ENCODE assay signal across 24 cellular contexts in the genomic region with DNA sequence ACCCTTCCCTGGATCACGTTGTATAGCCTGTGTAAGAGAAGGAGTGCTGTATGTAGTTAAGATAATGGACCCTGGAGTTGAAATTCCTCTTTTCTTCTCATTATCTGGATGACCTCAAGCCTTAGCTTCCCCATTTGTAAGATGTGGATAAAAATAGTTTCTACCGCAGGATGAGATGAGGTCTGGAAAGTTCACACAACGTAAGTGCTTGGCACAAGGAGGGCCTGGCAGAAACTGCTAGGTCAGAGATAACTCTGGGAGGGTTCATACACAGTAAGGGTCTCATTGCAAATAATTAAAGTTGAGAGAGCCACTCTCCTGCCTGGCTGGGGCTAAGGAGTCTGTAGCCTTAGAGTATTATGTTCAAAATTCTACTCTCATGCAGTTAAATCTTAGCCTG.
"Had no signal": no experiment of that assay in that cellular context is flagged by ENCODE, and none has a peak within 500 bp of the region (broad histone marks: within the 10 kb centered on the region; RNA-seq: fewer than 3 reads in every experiment).

No MANE protein-coding gene starts in this region.

- H3K36me3 ChIP-seq: sigmoid colon, vagina had no signal

- H3K4me3 Mint-ChIP-seq: activated naive CD4-positive, alpha-beta T cell treated with anti-CD3 and anti-CD28 coated beads, Interleukin-2, amount 50 U/mL, for 24 hours; dendritic cell treated with granulocyte-macrophage colony-stimulating factor and Interleukin-4, amounts not matched to agents 40 ng/mL and 50 ng/mL, for 4 days; immature natural killer cell; naive thymus-derived CD4-positive, alpha-beta T cell; neural crest cell; stimulated activated naive B cell treated with anti-CD40 and anti-IgM and Interleukin-4, amounts not matched to agents 10 μg/mL and 1 μg/mL and 100 μg/mL, for 72 hours; type B pancreatic cell had no signal

- H3K27ac ChIP-seq: body of pancreas, foreskin keratinocyte, hepatocyte, sigmoid colon, vagina had no signal

- H3K4me3 ChIP-seq: body of pancreas, hepatocyte, sigmoid colon, vagina had no signal

- H3K36me3 Mint-ChIP-seq: activated naive CD4-positive, alpha-beta T cell treated with anti-CD3 and anti-CD28 coated beads, Interleukin-2, amount 50 U/mL, for 24 hours; immature natural killer cell; stimulated activated naive B cell treated with anti-CD40 and anti-IgM and Interleukin-4, amounts not matched to agents 10 μg/mL and 1 μg/mL and 100 μg/mL, for 72 hours; type B pancreatic cell had no signal

- H3K4me1 ChIP-seq: body of pancreas, foreskin keratinocyte, sigmoid colon, vagina had no signal

- H3K9me3 ChIP-seq: body of pancreas, sigmoid colon, vagina had no signal

- DNase-seq: activated CD4-positive, alpha-beta T cell treated with anti-CD3 and anti-CD28 coated beads for 1 hour; activated CD4-positive, alpha-beta T cell treated with anti-CD3 and anti-CD28 coated beads, Interleukin-2, amount 50 U/mL, for 1 hour; activated gamma-delta T cell treated with Interleukin-2 at 50 U/mL for 16 hours; activated T-cell treated with anti-CD3 and anti-CD28 coated beads, Interleukin-2, amount 50 U/mL, for 1 hour; anterior cingulate cortex; body of pancreas; caudate nucleus; effector CD4-positive, alpha-beta T cell; foreskin keratinocyte; immature natural killer cell; naive thymus-derived CD4-positive, alpha-beta T cell; occipital lobe; posterior cingulate gyrus; sigmoid colon; stimulated activated CD4-positive, alpha-beta T cell treated with anti-CD3 and anti-CD28 coated beads, Interleukin-2, amount 100 ng/mL, for 48 hours; stimulated activated CD8-positive, alpha-beta memory T cell treated with anti-CD3 and anti-CD28 coated beads, Interleukin-4, amount 100 ng/mL, for 48 hours; stimulated activated naive B cell treated with anti-CD40 and anti-IgM and Interleukin-4, amounts not matched to agents 10 μg/mL and 1 μg/mL and 100 μg/mL, for 72 hours had no signal

- ATAC-seq: body of pancreas; foreskin keratinocyte; left lobe of liver; naive thymus-derived CD4-positive, alpha-beta T cell; stimulated activated naive B cell treated with anti-CD40 and anti-IgM and Interleukin-4, amounts not matched to agents 10 μg/mL and 1 μg/mL and 100 μg/mL, for 72 hours had no signal

- H3K4me1 Mint-ChIP-seq: activated naive CD4-positive, alpha-beta T cell treated with anti-CD3 and anti-CD28 coated beads, Interleukin-2, amount 50 U/mL, for 24 hours; immature natural killer cell; naive thymus-derived CD4-positive, alpha-beta T cell; stimulated activated naive B cell treated with anti-CD40 and anti-IgM and Interleukin-4, amounts not matched to agents 10 μg/mL and 1 μg/mL and 100 μg/mL, for 72 hours had no signal

- H3K27me3 ChIP-seq: body of pancreas, foreskin keratinocyte, hepatocyte, sigmoid colon, vagina had no signal

- H3K27ac Mint-ChIP-seq: activated naive CD4-positive, alpha-beta T cell treated with anti-CD3 and anti-CD28 coated beads, Interleukin-2, amount 50 U/mL, for 24 hours; dendritic cell treated with granulocyte-macrophage colony-stimulating factor and Interleukin-4, amounts not matched to agents 40 ng/mL and 50 ng/mL, for 4 days; immature natural killer cell; naive thymus-derived CD4-positive, alpha-beta T cell; stimulated activated naive B cell treated with anti-CD40 and anti-IgM and Interleukin-4, amounts not matched to agents 10 μg/mL and 1 μg/mL and 100 μg/mL, for 72 hours; type B pancreatic cell had no signal

- H3K9me3 Mint-ChIP-seq: activated naive CD4-positive, alpha-beta T cell treated with anti-CD3 and anti-CD28 coated beads, Interleukin-2, amount 50 U/mL, for 24 hours had no signal

- H3K27me3 Mint-ChIP-seq: activated naive CD4-positive, alpha-beta T cell treated with anti-CD3 and anti-CD28 coated beads, Interleukin-2, amount 50 U/mL, for 24 hours; dendritic cell treated with granulocyte-macrophage colony-stimulating factor and Interleukin-4, amounts not matched to agents 40 ng/mL and 50 ng/mL, for 4 days; stimulated activated naive B cell treated with anti-CD40 and anti-IgM and Interleukin-4, amounts not matched to agents 10 μg/mL and 1 μg/mL and 100 μg/mL, for 72 hours had no signal
